Comparison of ENCODE assay signal across 19 cellular contexts in genomic region chrX:117752745-117753144, GRCh38.
DNase-seq lines count a peak whose midpoint lies in the region; ATAC-seq, FAIRE-seq and TF ChIP-seq lines count a peak whose summit lies in the region.
"Had no signal": no experiment of that assay in that cellular context is flagged by ENCODE, and none has a peak within 500 bp of the region (broad histone marks: within the 10 kb centered on the region; RNA-seq: fewer than 3 reads in every experiment).

No MANE protein-coding gene starts in this region.

- intact Hi-C loops in GM12878 (cut with micrococcal nuclease; ENCODE audit: unreplicated experiment), result no loop called here

- no peaks in the 10 kb centered on the region for H3K36me3 ChIP-seq in GM12878 (ENCODE audit: control insufficient read depth in 2 of 2, insufficient read depth in 2 of 2, low read length in 1 of 2)
- H3K36me3 ChIP-seq: BLaER1, lower lobe of right lung, uterus had no signal

- peak; percentile 99 for ATAC-seq in GM18868 (IDR thresholded peaks at IDR 0.05; ENCODE audit: unreplicated experiment)
- peak; percentile 99 for ATAC-seq in GM21717 (IDR thresholded peaks at IDR 0.05; ENCODE audit: unreplicated experiment)
- peak; percentile 96 for ATAC-seq in HG03095 (IDR thresholded peaks at IDR 0.05; ENCODE audit: unreplicated experiment)
- ATAC-seq in GM12878, result peak; percentile 77
- ATAC-seq: lower lobe of right lung; naive thymus-derived CD4-positive, alpha-beta T cell had no signal

- no peak for TF ChIP-seq RAD21 in GM12878 (IDR thresholded peaks at IDR 0.05; ENCODE audit: insufficient read depth, low read depth, low read length)

- DNase-seq in GM12878 (ENCODE audit: low read depth, low spot score), result no peak
- DNase-seq in NCI-H1694 treated with DMSO at 0.1 percent for 48 hours (lab: John Stamatoyannopoulos, UW), result no peak
- no peak for DNase-seq in HuH-7 (ENCODE audit: low spot score)
- no peak for DNase-seq in midbrain (lab: John Stamatoyannopoulos, UW)
- DNase-seq: activated B cell treated with CpG ODN at 0.5 μM for 24 hours; activated gamma-delta T cell; aorta; cortex of kidney; DMS79; HFFc6; lower lobe of right lung; naive thymus-derived CD4-positive, alpha-beta T cell; NCI-H2029 treated with DMSO at 0.1 percent for 48 hours; uterus had no signal

- POLR2A ChIA-PET in GM12878 (lab: Charles Lee), result no interaction called here

- H3K9me3 ChIP-seq in GM12878 (replicated peaks; ENCODE audit: control insufficient read depth, insufficient read depth, low read length), result no peaks in the 10 kb centered on the region
- H3K9me3 ChIP-seq: BLaER1, lower lobe of right lung, uterus had no signal

- no peak for TF ChIP-seq CTCF in GM12878 (IDR thresholded peaks at IDR 0.05 in 2 of 3, conservative IDR thresholded peaks at IDR 0.05 in 1 of 3; ENCODE audit: control insufficient read depth in 2 of 3, extremely low read depth in 1 of 3, insufficient read depth in 1 of 3, low read depth in 3 of 3, low read length in 3 of 3)

- no peaks in the 10 kb centered on the region for H4K20me1 ChIP-seq in GM12878 (ENCODE audit: control insufficient read depth, insufficient read depth)
- H4K20me1 ChIP-seq: BLaER1 had no signal

- no peaks in the 10 kb centered on the region for H3K4me1 ChIP-seq in GM12878 (ENCODE audit: control insufficient read depth, insufficient read depth, low read length)
- H3K4me1 ChIP-seq: BLaER1, lower lobe of right lung, uterus had no signal

- SMC1A ChIA-PET in GM12878 (lab: Charles Lee; ENCODE audit: uncharacterized antibody, unreplicated experiment), result no interaction called here

- FAIRE-seq in GM12878 (lab: Jason Lieb, UNC), result no peak

- no peak overlapping the region for H3K27ac ChIP-seq in GM12878 (ENCODE audit: control insufficient read depth, insufficient read depth)
- H3K27ac ChIP-seq: BLaER1, epithelial cell of prostate, lower lobe of right lung, uterus had no signal

- no peak for TF ChIP-seq POLR2A in GM12878 (IDR thresholded peaks at IDR 0.05; ENCODE audit: low read depth, low read length)

- in situ Hi-C loops in GM12878 (cut with MboI), result no loop called here

- no peaks in the 10 kb centered on the region for H3K79me2 ChIP-seq in GM12878 (ENCODE audit: control insufficient read depth, insufficient read depth, low read length)

- CTCF ChIA-PET in GM12878 (lab: Yijun Ruan, JAX), result interaction anchor here (1.0 kb wide), 1 partner anchor 48 kb away, joined by 3 read pairs; no protein-coding TSS in a partner anchor

- H3K4me3 ChIP-seq in GM12878, result no peak overlapping the region
- H3K4me3 ChIP-seq: BLaER1, lower lobe of right lung, uterus had no signal

- no peaks in the 10 kb centered on the region for H3K27me3 ChIP-seq in GM12878 (replicated peaks in 1 of 2; ENCODE audit: control insufficient read depth in 2 of 2, insufficient read depth in 2 of 2, low read length in 1 of 2)
- H3K27me3 ChIP-seq: BLaER1, uterus had no signal

- no peak for TF ChIP-seq EP300 in GM12878 (IDR thresholded peaks at IDR 0.05; ENCODE audit: borderline replicate concordance in 1 of 2, control insufficient read depth in 1 of 2, low read depth in 2 of 2, low read length in 2 of 2)

- H3K9ac ChIP-seq in GM12878 (ENCODE audit: control insufficient read depth, insufficient read depth, low read length), result no peak overlapping the region
- H3K9ac ChIP-seq: BLaER1 had no signal

- RAD21 ChIA-PET in GM12878 (lab: Charles Lee; ENCODE audit: unreplicated experiment), result no interaction called here

- H3K4me2 ChIP-seq in GM12878 (ENCODE audit: control insufficient read depth, insufficient read depth), result no peak overlapping the region
- H3K4me2 ChIP-seq: BLaER1 had no signal

- no TSS peak for BruUV-seq in GM12878 (replicated peaks; lab: Mats Ljungman, UMichigan)

- H2AFZ ChIP-seq in GM12878 (ENCODE audit: control insufficient read depth, low read depth, low read length), result no peak overlapping the region

TF ChIP-seq in GM12878, 131 proteins besides CTCF, POLR2A, EP300 and RAD21:
- TF ChIP-seq TCF7 (IDR thresholded peaks at IDR 0.05; ENCODE audit: borderline replicate concordance) (peak; percentile 70), CEBPB (IDR thresholded peaks at IDR 0.05; ENCODE audit: borderline replicate concordance in 1 of 2, low read depth in 2 of 2, low read length in 2 of 2) (0 out of 4 replicates have a peak, but pooled peaks of 1 of the 2 experiments have one; percentile 52), ZBED1 (IDR thresholded peaks at IDR 0.05; ENCODE audit: borderline replicate concordance) (peak; percentile 63; the same call in 1 of the 2 replicates), CREB1 (IDR thresholded peaks at IDR 0.05; ENCODE audit: low read depth) (peak; percentile 19; the same call in 1 of the 2 replicates), CREM (IDR thresholded peaks at IDR 0.05; ENCODE audit: low read depth) (peak; percentile 37; the same call in 1 of the 2 replicates), FOXK2 (IDR thresholded peaks at IDR 0.05) (no peak), FOXM1 (IDR thresholded peaks at IDR 0.05; ENCODE audit: low read depth, low read length) (peak; percentile 85; the same call in 1 of the 2 replicates), ATF2 (IDR thresholded peaks at IDR 0.05; ENCODE audit: low read length) (peak; percentile 56; the same call in 1 of the 2 replicates), CBX5 (IDR thresholded peaks at IDR 0.05; ENCODE audit: low read depth) (no peak), MEF2A (IDR thresholded peaks at IDR 0.05; ENCODE audit: insufficient read depth, low read depth, low read length) (peak; percentile 82; the same call in 1 of the 2 replicates), NFIC (IDR thresholded peaks at IDR 0.05; ENCODE audit: low read depth, low read length) (peak; percentile 90), RUNX3 (IDR thresholded peaks at IDR 0.05; ENCODE audit: low read length) (peak; percentile 71), YBX1 (IDR thresholded peaks at IDR 0.05) (no peak), JUNB (IDR thresholded peaks at IDR 0.05) (peak; percentile 96), CHD2 (IDR thresholded peaks at IDR 0.05; ENCODE audit: borderline replicate concordance, low read depth, low read length) (no peak)
- TF ChIP-seq, protein P1, sequence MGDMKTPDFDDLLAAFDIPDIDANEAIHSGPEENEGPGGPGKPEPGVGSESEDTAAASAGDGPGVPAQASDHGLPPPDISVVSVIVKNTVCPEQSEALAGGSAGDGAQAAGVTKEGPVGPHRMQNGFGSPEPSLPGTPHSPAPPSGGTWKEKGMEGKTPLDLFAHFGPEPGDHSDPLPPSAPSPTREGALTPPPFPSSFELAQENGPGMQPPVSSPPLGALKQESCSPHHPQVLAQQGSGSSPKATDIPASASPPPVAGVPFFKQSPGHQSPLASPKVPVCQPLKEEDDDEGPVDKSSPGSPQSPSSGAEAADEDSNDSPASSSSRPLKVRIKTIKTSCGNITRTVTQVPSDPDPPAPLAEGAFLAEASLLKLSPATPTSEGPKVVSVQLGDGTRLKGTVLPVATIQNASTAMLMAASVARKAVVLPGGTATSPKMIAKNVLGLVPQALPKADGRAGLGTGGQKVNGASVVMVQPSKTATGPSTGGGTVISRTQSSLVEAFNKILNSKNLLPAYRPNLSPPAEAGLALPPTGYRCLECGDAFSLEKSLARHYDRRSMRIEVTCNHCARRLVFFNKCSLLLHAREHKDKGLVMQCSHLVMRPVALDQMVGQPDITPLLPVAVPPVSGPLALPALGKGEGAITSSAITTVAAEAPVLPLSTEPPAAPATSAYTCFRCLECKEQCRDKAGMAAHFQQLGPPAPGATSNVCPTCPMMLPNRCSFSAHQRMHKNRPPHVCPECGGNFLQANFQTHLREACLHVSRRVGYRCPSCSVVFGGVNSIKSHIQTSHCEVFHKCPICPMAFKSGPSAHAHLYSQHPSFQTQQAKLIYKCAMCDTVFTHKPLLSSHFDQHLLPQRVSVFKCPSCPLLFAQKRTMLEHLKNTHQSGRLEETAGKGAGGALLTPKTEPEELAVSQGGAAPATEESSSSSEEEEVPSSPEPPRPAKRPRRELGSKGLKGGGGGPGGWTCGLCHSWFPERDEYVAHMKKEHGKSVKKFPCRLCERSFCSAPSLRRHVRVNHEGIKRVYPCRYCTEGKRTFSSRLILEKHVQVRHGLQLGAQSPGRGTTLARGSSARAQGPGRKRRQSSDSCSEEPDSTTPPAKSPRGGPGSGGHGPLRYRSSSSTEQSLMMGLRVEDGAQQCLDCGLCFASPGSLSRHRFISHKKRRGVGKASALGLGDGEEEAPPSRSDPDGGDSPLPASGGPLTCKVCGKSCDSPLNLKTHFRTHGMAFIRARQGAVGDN (IDR thresholded peaks at IDR 0.05), result no peak
TF ChIP-seq in GM12878: peak in this region for 11.
